Comparison of ENCODE assay signal across 16 cellular contexts in genomic region chr20:62191781-62192559, GRCh38. TPM values are rescaled to one million over a fixed set of nuclear protein-coding genes. Genes with fewer than 3 reads are reported as not detected.
"Had no signal": no experiment of that assay in that cellular context is flagged by ENCODE, and none has a peak within 500 bp of the region (broad histone marks: within the 10 kb centered on the region; RNA-seq: fewer than 3 reads in every experiment).

No MANE protein-coding gene starts in this region.

- ATAC-seq: activated naive CD8-positive, alpha-beta T cell treated with anti-CD3 and anti-CD28 coated beads, Interleukin-2, amount 50 U/mL, for 24 hours; effector memory CD8-positive, alpha-beta T cell had no signal

- H3K4me1 Mint-ChIP-seq: neural progenitor cell had no signal

- H3K9me3 Mint-ChIP-seq: activated naive CD8-positive, alpha-beta T cell treated with anti-CD3 and anti-CD28 coated beads, Interleukin-2, amount 50 U/mL, for 24 hours; effector memory CD8-positive, alpha-beta T cell; naive B cell; neural progenitor cell; stimulated activated naive CD8-positive, alpha-beta T cell treated with anti-CD3 and anti-CD28 coated beads, Interleukin-15, Interleukin-2, amounts not matched to agents 100 ng/mL and 50 ng/mL, for 24 hours; type B pancreatic cell had no signal

- H3K9me3 ChIP-seq: ascending aorta, breast epithelium, heart right ventricle had no signal

- H3K4me3 ChIP-seq: ascending aorta, breast epithelium, heart right ventricle, neural progenitor cell had no signal

- DNase-seq: activated CD4-positive, alpha-beta T cell treated with anti-CD3 and anti-CD28 coated beads, Interleukin-2, amount 50 U/mL, for 4 hours; activated CD4-positive, CD25-positive, alpha-beta regulatory T cell treated with anti-CD3 and anti-CD28 coated beads, Interleukin-2, amount 50 U/mL, for 72 hours; activated naive CD4-positive, alpha-beta T cell treated with Interleukin-2 at 50 U/mL for 16 hours; activated naive CD8-positive, alpha-beta T cell treated with anti-CD3 and anti-CD28 coated beads, Interleukin-2, amount 50 U/mL, for 24 hours; activated T-cell treated with anti-CD3 and anti-CD28 coated beads for 4 hours; dermis blood vessel endothelial cell; effector memory CD8-positive, alpha-beta T cell; naive B cell; small intestine had no signal

- H3K36me3 ChIP-seq: breast epithelium, neural progenitor cell had no signal

- H3K27ac ChIP-seq: ascending aorta, breast epithelium, heart right ventricle, neural progenitor cell had no signal

- H3K27me3 ChIP-seq: ascending aorta, breast epithelium, heart right ventricle, neural progenitor cell had no signal

- H2AFZ ChIP-seq: neural progenitor cell had no signal

- H3K4me3 Mint-ChIP-seq: activated naive CD8-positive, alpha-beta T cell treated with anti-CD3 and anti-CD28 coated beads, Interleukin-2, amount 50 U/mL, for 24 hours; effector memory CD8-positive, alpha-beta T cell; naive B cell; neural progenitor cell; stimulated activated naive CD8-positive, alpha-beta T cell treated with anti-CD3 and anti-CD28 coated beads, Interleukin-15, Interleukin-2, amounts not matched to agents 100 ng/mL and 50 ng/mL, for 24 hours; type B pancreatic cell had no signal

- H3K4me1 ChIP-seq: breast epithelium, neural progenitor cell had no signal

- H3K4me2 ChIP-seq: neural progenitor cell had no signal

- H3K9ac ChIP-seq: neural progenitor cell had no signal

- H3K27ac Mint-ChIP-seq: activated naive CD8-positive, alpha-beta T cell treated with anti-CD3 and anti-CD28 coated beads, Interleukin-2, amount 50 U/mL, for 24 hours; neural progenitor cell; stimulated activated naive CD8-positive, alpha-beta T cell treated with anti-CD3 and anti-CD28 coated beads, Interleukin-15, Interleukin-2, amounts not matched to agents 100 ng/mL and 50 ng/mL, for 24 hours; type B pancreatic cell had no signal

RNA-seq across cellular contexts. Expression of gene HRH3, which starts 28.1 kb away (rescaled TPM):
- total RNA-seq: breast epithelium, dermis blood vessel endothelial cell, heart right ventricle, mononuclear cell had no signal
